In genomic region chr10:19628767-19629443, GRCh38 we compare ENCODE assay signal across 16 cellular contexts.
A peak's percentile ranks its signal among the peaks of the same experiment; 100 is the strongest.
DNase-seq lines count a peak whose midpoint lies in the region; ATAC-seq, FAIRE-seq and TF ChIP-seq lines count a peak whose summit lies in the region.
"Had no signal": no experiment of that assay in that cellular context is flagged by ENCODE, and none has a peak within 500 bp of the region (broad histone marks: within the 10 kb centered on the region; RNA-seq: fewer than 3 reads in every experiment).

No MANE protein-coding gene starts in this region.

- no peak overlapping the region; the same call in 1 of the 2 replicates for H3K4me3 ChIP-seq in ACC112 (ENCODE audit: low read depth, low read length)
- H3K4me3 ChIP-seq in astrocyte (ENCODE audit: insufficient read depth, low read depth, low read length) = no peak overlapping the region
- H3K4me3 ChIP-seq in osteoblast (ENCODE audit: insufficient read depth, low read length) = no peak overlapping the region
- H3K4me3 ChIP-seq in naive thymus-derived CD4-positive, alpha-beta T cell (ENCODE audit: low read length) = no peak overlapping the region
- H3K4me3 ChIP-seq: colonic mucosa, sigmoid colon had no signal

- no peak for FAIRE-seq in astrocyte (lab: Jason Lieb, UNC)

- no peak for TF ChIP-seq CTCF in astrocyte (IDR thresholded peaks at IDR 0.05; ENCODE audit: insufficient read depth, low read depth, low read length)
- no peak for TF ChIP-seq CTCF in osteoblast (IDR thresholded peaks at IDR 0.05; ENCODE audit: extremely low read depth, low read depth, low read length)

- H3K27ac ChIP-seq in ACC112 (ENCODE audit: low read depth, low read length) (no peak overlapping the region), astrocyte (ENCODE audit: low read depth, low read length) (no peak overlapping the region), osteoblast (ENCODE audit: low read depth, low read length) (no peak overlapping the region)
- no peak overlapping the region for H3K27ac ChIP-seq in naive thymus-derived CD4-positive, alpha-beta T cell (ENCODE audit: low read depth, low read length)
- H3K27ac ChIP-seq: colonic mucosa had no signal

- peak overlapping the region; percentile 51 for H3K4me2 ChIP-seq in astrocyte (ENCODE audit: low read length)
- peak overlapping the region; percentile 42 for H3K4me2 ChIP-seq in osteoblast (ENCODE audit: insufficient read depth, low read length)

- no peaks in the 10 kb centered on the region for H3K9me3 Mint-ChIP-seq in astrocyte (ENCODE audit: unreplicated experiment)
- peaks cover 0 to 8% (median 0%) of the 10 kb centered on the region in 11 donors for H3K9me3 Mint-ChIP-seq in naive thymus-derived CD4-positive, alpha-beta T cell

- intact Hi-C loops in left ventricle myocardium superior (cut with micrococcal nuclease) = no loop called here
- intact Hi-C loops in naive thymus-derived CD4-positive, alpha-beta T cell (cut with micrococcal nuclease) = no loop called here

- peaks cover 15% of the 10 kb centered on the region for H3K4me1 ChIP-seq in ACC112 (ENCODE audit: control insufficient read depth, insufficient read depth, low read length, unreplicated experiment)
- peaks cover 10% of the 10 kb centered on the region for H3K4me1 ChIP-seq in astrocyte (ENCODE audit: insufficient read depth, low read length)
- H3K4me1 ChIP-seq in osteoblast (ENCODE audit: insufficient read depth, low read length) = peaks cover 16% of the 10 kb centered on the region
- no peaks in the 10 kb centered on the region for H3K4me1 ChIP-seq in naive thymus-derived CD4-positive, alpha-beta T cell (ENCODE audit: control insufficient read depth in 2 of 2, insufficient read depth in 2 of 2, low read length in 2 of 2)
- H3K4me1 ChIP-seq: colonic mucosa, sigmoid colon had no signal

- H3K27me3 Mint-ChIP-seq in astrocyte (ENCODE audit: low read depth, unreplicated experiment) = no peaks in the 10 kb centered on the region
- H3K27me3 Mint-ChIP-seq in naive thymus-derived CD4-positive, alpha-beta T cell = no peaks in the 10 kb centered on the region
- H3K27me3 Mint-ChIP-seq: activated naive CD8-positive, alpha-beta T cell treated with anti-CD3 and anti-CD28 coated beads, Interleukin-2, amount 10 ng/mL, durations not matched to agents 7 days and 5 days had no signal

- CTCF ChIA-PET in naive thymus-derived CD4-positive, alpha-beta T cell (lab: Charles Lee) = no interaction called here

- H3K79me2 ChIP-seq in ACC112 (ENCODE audit: control insufficient read depth, insufficient read depth, low read length, unreplicated experiment) (no peaks in the 10 kb centered on the region), astrocyte (ENCODE audit: insufficient read depth, low read length) (no peaks in the 10 kb centered on the region), osteoblast (ENCODE audit: insufficient read depth, low read length) (no peaks in the 10 kb centered on the region)

- H4K20me1 ChIP-seq in astrocyte (ENCODE audit: insufficient read depth, low read length) (no peaks in the 10 kb centered on the region), osteoblast (ENCODE audit: insufficient read depth, low read length) (no peaks in the 10 kb centered on the region)

- H3K27me3 ChIP-seq in ACC112 (ENCODE audit: insufficient read depth, low read length) = no peaks in the 10 kb centered on the region
- H3K27me3 ChIP-seq in astrocyte (ENCODE audit: insufficient read depth, low read length) = no peaks in the 10 kb centered on the region
- no peaks in the 10 kb centered on the region for H3K27me3 ChIP-seq in osteoblast (ENCODE audit: insufficient read depth, low read length)
- no peaks in the 10 kb centered on the region for H3K27me3 ChIP-seq in naive thymus-derived CD4-positive, alpha-beta T cell (ENCODE audit: control insufficient read depth in 2 of 2, insufficient read depth in 2 of 2, low read length in 2 of 2)
- H3K27me3 ChIP-seq: colonic mucosa, sigmoid colon had no signal

- ATAC-seq in left ventricle myocardium superior = peak; percentile 46
- ATAC-seq in naive thymus-derived CD4-positive, alpha-beta T cell = no peak
- ATAC-seq in GM18861 (IDR thresholded peaks at IDR 0.05; ENCODE audit: unreplicated experiment) = no peak

- H3K36me3 Mint-ChIP-seq in astrocyte (ENCODE audit: low read depth, unreplicated experiment) = no peaks in the 10 kb centered on the region
- no peaks in the 10 kb centered on the region for H3K36me3 Mint-ChIP-seq in naive thymus-derived CD4-positive, alpha-beta T cell
- H3K36me3 Mint-ChIP-seq: activated naive CD8-positive, alpha-beta T cell treated with anti-CD3 and anti-CD28 coated beads, Interleukin-2, amount 10 ng/mL, durations not matched to agents 7 days and 5 days had no signal

- H3K4me3 Mint-ChIP-seq in astrocyte (ENCODE audit: unreplicated experiment) = no peak overlapping the region
- H3K4me3 Mint-ChIP-seq in naive thymus-derived CD4-positive, alpha-beta T cell = no peak overlapping the region
- H3K4me3 Mint-ChIP-seq: activated naive CD8-positive, alpha-beta T cell treated with anti-CD3 and anti-CD28 coated beads, Interleukin-2, amount 10 ng/mL, durations not matched to agents 7 days and 5 days had no signal

- no peaks in the 10 kb centered on the region for H3K9me3 ChIP-seq in astrocyte (ENCODE audit: insufficient read depth, low read depth, low read length)
- H3K9me3 ChIP-seq in osteoblast (ENCODE audit: low read depth, low read length) = no peaks in the 10 kb centered on the region
- H3K9me3 ChIP-seq in naive thymus-derived CD4-positive, alpha-beta T cell (ENCODE audit: control insufficient read depth in 2 of 3, low read length in 3 of 3) = no peaks in the 10 kb centered on the region
- H3K9me3 ChIP-seq: colonic mucosa, sigmoid colon had no signal

- no peak overlapping the region for H3K9ac ChIP-seq in astrocyte (ENCODE audit: low read length)

- H2AFZ ChIP-seq in ACC112 (ENCODE audit: low read length, unreplicated experiment) (peak overlapping the region; percentile 98), astrocyte (ENCODE audit: low read depth, low read length) (peak overlapping the region; percentile 43), osteoblast (ENCODE audit: low read length) (peak overlapping the region; percentile 75)

- H3K36me3 ChIP-seq in ACC112 (ENCODE audit: insufficient read depth, low read length) = no peaks in the 10 kb centered on the region
- H3K36me3 ChIP-seq in astrocyte (ENCODE audit: insufficient read depth, low read length) = no peaks in the 10 kb centered on the region
- H3K36me3 ChIP-seq in osteoblast (ENCODE audit: insufficient read depth, low read length) = no peaks in the 10 kb centered on the region
- no peaks in the 10 kb centered on the region for H3K36me3 ChIP-seq in naive thymus-derived CD4-positive, alpha-beta T cell (ENCODE audit: control insufficient read depth in 2 of 3, insufficient read depth in 3 of 3, low read length in 3 of 3)
- H3K36me3 ChIP-seq: colonic mucosa, sigmoid colon had no signal

- POLR2A ChIA-PET in naive thymus-derived CD4-positive, alpha-beta T cell (lab: Charles Lee) = no interaction called here

- H3K4me1 Mint-ChIP-seq in astrocyte (ENCODE audit: low read depth, unreplicated experiment) = peaks cover 18% of the 10 kb centered on the region
- H3K4me1 Mint-ChIP-seq in naive thymus-derived CD4-positive, alpha-beta T cell = no peaks in the 10 kb centered on the region
- H3K4me1 Mint-ChIP-seq: activated naive CD8-positive, alpha-beta T cell treated with anti-CD3 and anti-CD28 coated beads, Interleukin-2, amount 10 ng/mL, durations not matched to agents 7 days and 5 days had no signal

- DNase-seq in astrocyte (ENCODE audit: low read depth) = peak; percentile 12
- no peak for DNase-seq in left ventricle myocardium superior
- DNase-seq in osteoblast (ENCODE audit: insufficient read length, low spot score, missing footprints) = peak; percentile 58
- no peak for DNase-seq in naive thymus-derived CD4-positive, alpha-beta T cell
- DNase-seq in H4 (ENCODE audit: low spot score) = no peak
- DNase-seq in DMS153 (lab: John Stamatoyannopoulos, UW) = no peak
- DNase-seq: activated CD4-positive, alpha-beta T cell treated with anti-CD3 and anti-CD28 coated beads for 1 hour; activated naive CD8-positive, alpha-beta T cell treated with anti-CD3 and anti-CD28 coated beads, Interleukin-2, amount 10 ng/mL, durations not matched to agents 7 days and 5 days; KBM-7; NCI-H1417; stimulated activated naive CD4-positive, alpha-beta T cell treated with Interleukin-2 at 50 U/mL for 16 hours; T-helper 1 cell had no signal

- peak overlapping the region; percentile 90 for H3K27ac Mint-ChIP-seq in astrocyte (ENCODE audit: unreplicated experiment)
- no peak overlapping the region for H3K27ac Mint-ChIP-seq in naive thymus-derived CD4-positive, alpha-beta T cell
- H3K27ac Mint-ChIP-seq: activated naive CD8-positive, alpha-beta T cell treated with anti-CD3 and anti-CD28 coated beads, Interleukin-2, amount 10 ng/mL, durations not matched to agents 7 days and 5 days had no signal

Comparison
In these comparisons a context has a peak if more than half of its experiments do, and no peak if none do; other contexts are left out.
1. H2AFZ ChIP-seq: peak in every context shown above with its lines; median percentile 98 in ACC112; 75 in osteoblast; 43 in astrocyte.
2. DNase-seq: peak in astrocyte (single experiment) and osteoblast (single experiment); none in left ventricle myocardium superior (single experiment), naive thymus-derived CD4-positive, alpha-beta T cell (0 of 9), H4 (single experiment) and DMS153 (single experiment).